15 cellular contexts compared by ENCODE assay signal in genomic region chr14:39451811-39452210, GRCh38. TPM values are rescaled to one million over a fixed set of nuclear protein-coding genes. Genes with fewer than 3 reads are reported as not detected.
DNase-seq lines count a peak whose midpoint lies in the region; ATAC-seq and TF ChIP-seq lines count a peak whose summit lies in the region.
"Had no signal": no experiment of that assay in that cellular context is flagged by ENCODE, and none has a peak within 500 bp of the region (broad histone marks: within the 10 kb centered on the region; RNA-seq: fewer than 3 reads in every experiment).

No MANE protein-coding gene starts in this region.

- intact Hi-C loops in posterior vena cava (cut with DNase I), result no loop called here
- intact Hi-C loops in heart left ventricle (cut with DNase I), result no loop called here

- no peak overlapping the region for H3K27ac ChIP-seq in heart left ventricle
- H3K27ac ChIP-seq: SJCRH30, skin epidermis had no signal

- peak overlapping the region; percentile 13 to 74 for H3K4me3 Mint-ChIP-seq in activated T-cell treated with anti-CD3 and anti-CD28 coated beads, Interleukin-2, amount 50 U/mL, for 72 hours
- peak overlapping the region in 1 of 2 donors; percentile 11 for H3K4me3 Mint-ChIP-seq in stimulated activated naive CD8-positive, alpha-beta T cell treated with anti-CD3 and anti-CD28 coated beads, Interleukin-15, amount 100 ng/mL, for 72 hours
- H3K4me3 Mint-ChIP-seq: activated naive CD8-positive, alpha-beta T cell; CD8-positive, alpha-beta memory T cell; endodermal cell had no signal

- H3K9me3 Mint-ChIP-seq in activated T-cell treated with anti-CD3 and anti-CD28 coated beads, Interleukin-2, amount 50 U/mL, for 72 hours, result no peaks in the 10 kb centered on the region
- H3K9me3 Mint-ChIP-seq in stimulated activated naive CD8-positive, alpha-beta T cell treated with anti-CD3 and anti-CD28 coated beads, Interleukin-15, amount 100 ng/mL, for 72 hours, result peaks cover 0 to under 1% of the 10 kb centered on the region in 2 donors
- H3K9me3 Mint-ChIP-seq: CD8-positive, alpha-beta memory T cell; endodermal cell had no signal

- 93 to 97% (median 94%) methylated on average over 2 of the region's 2 CpGs for WGBS in heart left ventricle, 4 donors

- H3K4me1 ChIP-seq in heart left ventricle, result peaks cover 0 to 6% (median 0%) of the 10 kb centered on the region in 12 donors
- H3K4me1 ChIP-seq: SJCRH30 had no signal

- no peaks in the 10 kb centered on the region for H3K36me3 ChIP-seq in heart left ventricle
- H3K36me3 ChIP-seq: SJCRH30 had no signal

- ATAC-seq in activated T-cell treated with anti-CD3 and anti-CD28 coated beads, Interleukin-2, amount 50 U/mL, for 72 hours (replicated peaks in 1 of 2), result peak; percentile 74 to 78
- peak; percentile 63 for ATAC-seq in GM21619 (IDR thresholded peaks at IDR 0.05; ENCODE audit: unreplicated experiment)
- peak; percentile 44 for ATAC-seq in HG03196 (IDR thresholded peaks at IDR 0.05; ENCODE audit: unreplicated experiment)
- peak; percentile 73 for ATAC-seq in stimulated activated naive CD8-positive, alpha-beta T cell treated with anti-CD3 and anti-CD28 coated beads, Interleukin-15, amount 100 ng/mL, for 72 hours
- ATAC-seq in heart left ventricle, result no peak

- no peaks in the 10 kb centered on the region for H3K27me3 ChIP-seq in heart left ventricle
- H3K27me3 ChIP-seq: SJCRH30 had no signal

- no peaks in the 10 kb centered on the region for H3K9me3 ChIP-seq in heart left ventricle

- no peak for DNase-seq in activated T-cell treated with anti-CD3 and anti-CD28 coated beads, Interleukin-2, amount 50 U/mL, for 72 hours
- DNase-seq in activated T-cell treated with anti-CD3 and anti-CD28 coated beads for 4 hours (no peak), posterior vena cava (ENCODE audit: low spot score) (no peak), heart left ventricle (no peak), NOMO-1 (lab: John Stamatoyannopoulos, UW; ENCODE audit: unreplicated experiment in 2 of 2) (no peak)
- no peak for DNase-seq in stimulated activated naive CD8-positive, alpha-beta T cell treated with anti-CD3 and anti-CD28 coated beads, Interleukin-15, amount 100 ng/mL, for 72 hours
- DNase-seq: CD8-positive, alpha-beta memory T cell; endodermal cell; foreskin melanocyte; NK-92 treated with Interleukin-12 subunit alpha and Interleukin-12 subunit beta, amount 100 ng/mL, for 24 hours; SJCRH30 had no signal

- peak overlapping the region; percentile 26 for H3K27ac Mint-ChIP-seq in activated T-cell treated with anti-CD3 and anti-CD28 coated beads, Interleukin-2, amount 50 U/mL, for 72 hours
- H3K27ac Mint-ChIP-seq in stimulated activated naive CD8-positive, alpha-beta T cell treated with anti-CD3 and anti-CD28 coated beads, Interleukin-15, amount 100 ng/mL, for 72 hours, result no peak overlapping the region
- H3K27ac Mint-ChIP-seq: activated naive CD8-positive, alpha-beta T cell; CD8-positive, alpha-beta memory T cell; endodermal cell had no signal

- TF ChIP-seq POLR2A in heart left ventricle (IDR thresholded peaks at IDR 0.05), result no peak

- H3K36me3 Mint-ChIP-seq in activated T-cell treated with anti-CD3 and anti-CD28 coated beads, Interleukin-2, amount 50 U/mL, for 72 hours (ENCODE audit: insufficient read depth in 2 of 2), result no peaks in the 10 kb centered on the region
- H3K36me3 Mint-ChIP-seq: CD8-positive, alpha-beta memory T cell had no signal

- no peak for TF ChIP-seq CTCF in heart left ventricle (IDR thresholded peaks at IDR 0.05)

- H3K4me1 Mint-ChIP-seq in activated T-cell treated with anti-CD3 and anti-CD28 coated beads, Interleukin-2, amount 50 U/mL, for 72 hours (ENCODE audit: low read depth), result peaks cover 49% of the 10 kb centered on the region
- H3K4me1 Mint-ChIP-seq in stimulated activated naive CD8-positive, alpha-beta T cell treated with anti-CD3 and anti-CD28 coated beads, Interleukin-15, amount 100 ng/mL, for 72 hours, result peaks cover 50% of the 10 kb centered on the region

- no peaks in the 10 kb centered on the region for H3K27me3 Mint-ChIP-seq in activated T-cell treated with anti-CD3 and anti-CD28 coated beads, Interleukin-2, amount 50 U/mL, for 72 hours (ENCODE audit: low read depth)
- no peaks in the 10 kb centered on the region for H3K27me3 Mint-ChIP-seq in stimulated activated naive CD8-positive, alpha-beta T cell treated with anti-CD3 and anti-CD28 coated beads, Interleukin-15, amount 100 ng/mL, for 72 hours

- H3K4me3 ChIP-seq in heart left ventricle, result no peak overlapping the region
- H3K4me3 ChIP-seq: SJCRH30, skin epidermis had no signal

RNA-seq across cellular contexts. Expression of gene FBXO33, which starts 19.6 kb away (rescaled TPM):
- total RNA-seq in activated T-cell treated with anti-CD3 and anti-CD28 coated beads, Interleukin-2, amount 50 U/mL, for 72 hours, result 10 to 100 TPM; 13.3 to 16.7 TPM
- total RNA-seq in posterior vena cava (1 to 10 TPM; 7.8 to 8.9 TPM), heart left ventricle (1 to 10 TPM; 3.8 to 8.4 (median 5.8) TPM)
- 1 to 10 TPM; 2.5 to 6.6 TPM for polyA plus RNA-seq in heart left ventricle

Comparison
In these comparisons a context has a peak if more than half of its experiments do, and no peak if none do; other contexts are left out.
1. ATAC-seq: peak in activated T-cell treated with anti-CD3 and anti-CD28 coated beads, Interleukin-2, amount 50 U/mL, for 72 hours (2 of 2), GM21619 (single experiment), HG03196 (single experiment) and stimulated activated naive CD8-positive, alpha-beta T cell treated with anti-CD3 and anti-CD28 coated beads, Interleukin-15, amount 100 ng/mL, for 72 hours (single experiment); none in heart left ventricle (0 of 4).